In genomic region chr18:4230450-4231168, GRCh38 we compare ENCODE assay signal across 17 cellular contexts.
DNase-seq lines count a peak whose midpoint lies in the region; ATAC-seq, FAIRE-seq and TF ChIP-seq lines count a peak whose summit lies in the region.
"Had no signal": no experiment of that assay in that cellular context is flagged by ENCODE, and none has a peak within 500 bp of the region (broad histone marks: within the 10 kb centered on the region; RNA-seq: fewer than 3 reads in every experiment).

No MANE protein-coding gene starts in this region.

- H3K4me1 Mint-ChIP-seq in GM23338: peaks cover 36% of the 10 kb centered on the region
- no peaks in the 10 kb centered on the region for H3K4me1 Mint-ChIP-seq in chondrocyte (ENCODE audit: low read depth)
- H3K4me1 Mint-ChIP-seq in CD14-positive monocyte: no peaks in the 10 kb centered on the region
- H3K4me1 Mint-ChIP-seq: B cell; CD4-positive, alpha-beta memory T cell had no signal

- H2AFZ ChIP-seq in GM23338 (no peak overlapping the region), MM.1S (ENCODE audit: low read length) (no peak overlapping the region), GM12878 (ENCODE audit: control insufficient read depth, low read depth, low read length) (no peak overlapping the region)

- SMC1A ChIA-PET in GM12878 (lab: Charles Lee; ENCODE audit: uncharacterized antibody, unreplicated experiment): interaction anchor here (0.7 to 10.5 kb wide), 21 partner anchors 9 to 410 kb away, joined by 3 to 222 read pairs (median 7); no protein-coding TSS in a partner anchor

- WGBS in GM12878 (ENCODE audit: insufficient coverage, insufficient replicate concordance, low lambda C conversion rate, missing lambda C conversion rate): 10% methylated on average over 3 of the region's 3 CpGs

- peaks cover 8% of the 10 kb centered on the region for H3K27me3 Mint-ChIP-seq in GM23338 (ENCODE audit: insufficient read depth, low read depth, poor library complexity)
- no peaks in the 10 kb centered on the region for H3K27me3 Mint-ChIP-seq in chondrocyte (ENCODE audit: low read depth)
- no peaks in the 10 kb centered on the region for H3K27me3 Mint-ChIP-seq in CD14-positive monocyte (ENCODE audit: low read depth in 3 of 3)
- H3K27me3 Mint-ChIP-seq: B cell; CD4-positive, alpha-beta memory T cell had no signal

- H3K27ac Mint-ChIP-seq in GM23338: no peak overlapping the region
- no peak overlapping the region for H3K27ac Mint-ChIP-seq in chondrocyte (ENCODE audit: unreplicated experiment)
- no peak overlapping the region for H3K27ac Mint-ChIP-seq in CD14-positive monocyte
- H3K27ac Mint-ChIP-seq: B cell; CD4-positive, alpha-beta memory T cell had no signal

- H3K9me2 ChIP-seq in GM23338 (ENCODE audit: insufficient read depth) (no peaks in the 10 kb centered on the region), MM.1S (replicated peaks; ENCODE audit: insufficient read depth, low read length) (no peaks in the 10 kb centered on the region)

- H3K9ac ChIP-seq in MM.1S (ENCODE audit: low read length) (no peak overlapping the region), GM12878 (ENCODE audit: control insufficient read depth, insufficient read depth, low read length) (no peak overlapping the region)

- intact Hi-C loops in GM12878 (cut with micrococcal nuclease; ENCODE audit: unreplicated experiment): loop anchor here (10.0 kb wide), 1 partner anchor 404 kb away; no protein-coding TSS in a partner anchor
- intact Hi-C loops in CD14-positive monocyte (cut with micrococcal nuclease): no loop called here

- H3K9me3 ChIP-seq in MM.1S (replicated peaks; ENCODE audit: insufficient read depth, low read length): no peaks in the 10 kb centered on the region
- H3K9me3 ChIP-seq in GM12878 (replicated peaks; ENCODE audit: control insufficient read depth, insufficient read depth, low read length): no peaks in the 10 kb centered on the region

- RAD21 ChIA-PET in GM12878 (lab: Charles Lee; ENCODE audit: unreplicated experiment): interaction anchor here (0.8 to 6.7 kb wide), 22 partner anchors 12 to 221 kb away, joined by 3 to 82 read pairs (median 5); no protein-coding TSS in a partner anchor

- no peak overlapping the region for H3K4me3 ChIP-seq in GM23338
- H3K4me3 ChIP-seq in MM.1S (ENCODE audit: low read length): no peak overlapping the region
- H3K4me3 ChIP-seq in GM12878: no peak overlapping the region
- H3K4me3 ChIP-seq: K562 had no signal

- H3K27ac ChIP-seq in GM23338 (ENCODE audit: low read depth): no peak overlapping the region
- H3K27ac ChIP-seq in MM.1S (ENCODE audit: low read length): no peak overlapping the region
- no peak overlapping the region for H3K27ac ChIP-seq in GM12878 (ENCODE audit: control insufficient read depth, insufficient read depth)
- H3K27ac ChIP-seq: HL-60 had no signal

- no peak for ATAC-seq in GM23338
- ATAC-seq in GM12878: peak; percentile 60
- ATAC-seq: K562 had no signal

- H3K4me3 Mint-ChIP-seq in GM23338 (no peak overlapping the region), chondrocyte (ENCODE audit: unreplicated experiment) (no peak overlapping the region), CD14-positive monocyte (no peak overlapping the region)
- H3K4me3 Mint-ChIP-seq: B cell; CD4-positive, alpha-beta memory T cell had no signal

- peaks cover 18% of the 10 kb centered on the region for H3K79me2 ChIP-seq in GM23338 (replicated peaks; ENCODE audit: insufficient read depth)
- H3K79me2 ChIP-seq in MM.1S (ENCODE audit: low read length): no peaks in the 10 kb centered on the region
- H3K79me2 ChIP-seq in GM12878 (ENCODE audit: control insufficient read depth, insufficient read depth, low read length): no peaks in the 10 kb centered on the region

- no peak for TF ChIP-seq POLR2A in GM12878 (IDR thresholded peaks at IDR 0.05; ENCODE audit: low read depth, low read length)

- peak; percentile 68 for FAIRE-seq in A204.1 (lab: Jason Lieb, UNC)
- FAIRE-seq in GM12878 (lab: Jason Lieb, UNC): no peak
- FAIRE-seq: GM12892, K562 had no signal

- H3K36me3 ChIP-seq in GM23338 (ENCODE audit: insufficient read depth) (no peaks in the 10 kb centered on the region), MM.1S (replicated peaks; ENCODE audit: insufficient read depth, low read length) (no peaks in the 10 kb centered on the region), GM12878 (ENCODE audit: control insufficient read depth in 2 of 2, insufficient read depth in 2 of 2, low read length in 1 of 2) (no peaks in the 10 kb centered on the region)

- H3K36me3 Mint-ChIP-seq in GM23338 (ENCODE audit: low read depth) (peaks cover 8% of the 10 kb centered on the region), chondrocyte (ENCODE audit: low read depth) (no peaks in the 10 kb centered on the region), CD14-positive monocyte (no peaks in the 10 kb centered on the region)
- H3K36me3 Mint-ChIP-seq: CD4-positive, alpha-beta memory T cell had no signal

- H3K9me3 Mint-ChIP-seq in GM23338 (peaks cover 3% of the 10 kb centered on the region; the same call in 1 of the 3 replicates), chondrocyte (ENCODE audit: low read depth) (peaks cover 19% of the 10 kb centered on the region), CD14-positive monocyte (peaks cover 0 to 2% (median 0%) of the 10 kb centered on the region in 7 donors)

- CTCF ChIA-PET in GM12878 (lab: Yijun Ruan, JAX): interaction anchor here (0.7 to 3.5 kb wide), 6 partner anchors 18 to 124 kb away, joined by 3 to 9 read pairs (median 4); no protein-coding TSS in a partner anchor

- in situ Hi-C loops in GM12878 (cut with MboI): no loop called here

- H4K20me1 ChIP-seq in GM23338 (replicated peaks; ENCODE audit: insufficient read depth) (no peaks in the 10 kb centered on the region), MM.1S (ENCODE audit: insufficient read depth, low read length) (no peaks in the 10 kb centered on the region), GM12878 (ENCODE audit: control insufficient read depth, insufficient read depth) (no peaks in the 10 kb centered on the region)

- 0 out of 4 replicates have a peak, but pooled peaks of 1 of the 2 experiments have one; percentile 49 for TF ChIP-seq EP300 in GM12878 (IDR thresholded peaks at IDR 0.05; ENCODE audit: borderline replicate concordance in 1 of 2, control insufficient read depth in 1 of 2, low read depth in 2 of 2, low read length in 2 of 2)

- DNase-seq in GM23338 (ENCODE audit: low spot score): no peak
- DNase-seq in MM.1S: peak; percentile 8
- DNase-seq in GM12878 (ENCODE audit: low read depth, low spot score): no peak
- no peak for DNase-seq in chondrocyte (ENCODE audit: low spot score)
- DNase-seq in iPS-NIHi11 (ENCODE audit: low spot score): no peak
- DNase-seq in CD14-positive monocyte (ENCODE audit: low spot score): no peak
- no peak for DNase-seq in NCI-H2081 (lab: John Stamatoyannopoulos, UW)
- DNase-seq: 8988T; C1 segment of cervical spinal cord; CD4-positive, alpha-beta memory T cell; DMS79; H7 had no signal

- no peak for TF ChIP-seq CTCF in GM23338 (conservative IDR thresholded peaks at IDR 0.05; ENCODE audit: low read depth in 2 of 2)
- no peak for TF ChIP-seq CTCF in MM.1S (IDR thresholded peaks at IDR 0.05; ENCODE audit: low read length)
- no peak for TF ChIP-seq CTCF in GM12878 (IDR thresholded peaks at IDR 0.05 in 2 of 3, conservative IDR thresholded peaks at IDR 0.05 in 1 of 3; ENCODE audit: control insufficient read depth in 2 of 3, extremely low read depth in 1 of 3, insufficient read depth in 1 of 3, low read depth in 3 of 3, low read length in 3 of 3)
- TF ChIP-seq CTCF in chondrocyte (IDR thresholded peaks at IDR 0.05): no peak
- TF ChIP-seq CTCF in CD14-positive monocyte (IDR thresholded peaks at IDR 0.05): no peak

- no TSS peak for BruUV-seq in GM12878 (replicated peaks; lab: Mats Ljungman, UMichigan)

- no peak overlapping the region for H3K4me2 ChIP-seq in GM23338
- no peak overlapping the region for H3K4me2 ChIP-seq in MM.1S (ENCODE audit: low read depth, low read length)
- H3K4me2 ChIP-seq in GM12878 (ENCODE audit: control insufficient read depth, insufficient read depth): no peak overlapping the region

- POLR2A ChIA-PET in GM12878 (lab: Charles Lee): interaction anchor here (5.9 kb wide), 1 partner anchor 21 kb away, joined by 29 read pairs; no protein-coding TSS in a partner anchor

- no peak for TF ChIP-seq RAD21 in GM12878 (IDR thresholded peaks at IDR 0.05; ENCODE audit: insufficient read depth, low read depth, low read length)

- H3F3A ChIP-seq in GM23338 (replicated peaks; ENCODE audit: low read depth) (no peaks in the 10 kb centered on the region), MM.1S (ENCODE audit: insufficient read depth, low read length) (no peaks in the 10 kb centered on the region)

- H3K27me3 ChIP-seq in GM23338 (ENCODE audit: insufficient read depth) (peaks cover 26% of the 10 kb centered on the region), MM.1S (replicated peaks; ENCODE audit: insufficient read depth, low read length) (no peaks in the 10 kb centered on the region), GM12878 (replicated peaks in 1 of 2; ENCODE audit: control insufficient read depth in 2 of 2, insufficient read depth in 2 of 2, low read length in 1 of 2) (no peaks in the 10 kb centered on the region)

- H3K4me1 ChIP-seq in GM23338 (ENCODE audit: insufficient read depth): peaks cover 44% of the 10 kb centered on the region
- no peaks in the 10 kb centered on the region for H3K4me1 ChIP-seq in MM.1S (ENCODE audit: low read length)
- no peaks in the 10 kb centered on the region for H3K4me1 ChIP-seq in GM12878 (ENCODE audit: control insufficient read depth, insufficient read depth, low read length)

TF ChIP-seq in GM12878, 131 proteins besides CTCF, POLR2A, EP300 and RAD21 (continues in another document):
- TF ChIP-seq RAD51 (IDR thresholded peaks at IDR 0.05) (no peak), IRF4 (IDR thresholded peaks at IDR 0.05; ENCODE audit: low read depth, low read length) (0 out of 2 replicates have a peak, but pooled peaks have one; percentile 28), MEF2A (IDR thresholded peaks at IDR 0.05; ENCODE audit: insufficient read depth, low read depth, low read length) (peak; percentile 80), YY1 (IDR thresholded peaks at IDR 0.05; ENCODE audit: low read depth, low read length) (no peak), MEF2B (IDR thresholded peaks at IDR 0.05; ENCODE audit: partially characterized antibody, poor library complexity, severe bottlenecking) (peak; percentile 88), ZNF274 (IDR thresholded peaks at IDR 0.05; ENCODE audit: insufficient read depth, insufficient read length) (no peak), SUZ12 (IDR thresholded peaks at IDR 0.05; ENCODE audit: unreplicated experiment) (no peak)
